Comparison of ENCODE assay signal across 8 cellular contexts in the genomic region with DNA sequence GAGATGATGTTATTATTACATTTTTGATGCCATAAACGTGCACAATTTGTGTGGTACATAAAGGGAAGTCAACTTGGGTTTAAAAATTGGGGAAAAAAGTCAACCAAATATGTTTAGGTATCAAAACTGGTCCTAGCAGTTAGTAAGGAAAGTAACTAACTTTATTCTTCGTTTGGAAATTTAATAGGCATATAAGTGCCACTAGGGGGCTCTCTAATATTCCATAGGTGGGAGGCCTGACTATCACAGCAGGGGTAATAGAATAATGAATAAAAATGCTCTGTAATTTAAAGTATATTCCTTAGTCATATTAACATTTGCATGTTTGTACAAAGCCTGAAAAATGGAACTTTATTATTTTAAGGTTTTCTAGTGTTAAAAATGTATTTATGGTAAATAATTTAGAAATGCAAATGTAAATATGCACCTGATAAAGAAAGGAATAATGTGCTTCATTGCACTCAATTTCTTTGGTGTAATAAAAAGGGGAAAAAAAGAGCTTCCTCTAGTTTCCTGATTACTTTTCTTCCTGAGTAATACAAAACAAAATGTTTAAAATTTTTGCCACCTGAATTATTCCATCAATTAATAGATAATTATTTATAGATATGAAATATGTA.
DNase-seq lines count a peak whose midpoint lies in the region; ATAC-seq and TF ChIP-seq lines count a peak whose summit lies in the region.

No MANE protein-coding gene starts in this region.

- no peaks in the 10 kb centered on the region for H3K4me1 Mint-ChIP-seq in WTC11

- no peaks in the 10 kb centered on the region for H3K9me3 Mint-ChIP-seq in WTC11

- peak; percentile 88 for TF ChIP-seq CTCF in WTC11 (IDR thresholded peaks at IDR 0.05)

- no peaks in the 10 kb centered on the region for H3K27me3 Mint-ChIP-seq in WTC11 (ENCODE audit: low read depth)

- CTCF ChIA-PET in WTC11 (lab: Charles Lee), result interaction anchor here (1.5 to 3.6 kb wide), 2 partner anchors 12 to 38 kb away, joined by 3 to 22 read pairs; no protein-coding TSS in a partner anchor

- DNase-seq in NCI-H2196 (lab: John Stamatoyannopoulos, UW; ENCODE audit: unreplicated experiment), result peak; percentile 50
- no peak for DNase-seq in NCI-H2196 treated with DMSO at 0.1 percent for 48 hours (lab: John Stamatoyannopoulos, UW; ENCODE audit: unreplicated experiment)
- DNase-seq in NCI-H1048 (lab: John Stamatoyannopoulos, UW), result peak; percentile 60
- no peak for DNase-seq in WTC11 (ENCODE audit: low spot score)
- DNase-seq in kidney glomerular epithelial cell (lab: John Stamatoyannopoulos, UW), result peak; percentile 19

- no peaks in the 10 kb centered on the region for H3K36me3 Mint-ChIP-seq in WTC11

- no peak overlapping the region for H3K4me3 Mint-ChIP-seq in WTC11

- H3K27ac Mint-ChIP-seq in WTC11, result no peak overlapping the region

- POLR2A ChIA-PET in WTC11 (lab: Charles Lee), result no interaction called here

- ATAC-seq in GM21390 (IDR thresholded peaks at IDR 0.05; ENCODE audit: unreplicated experiment) (peak; percentile 81), WTC11 (no peak), HG03039 (IDR thresholded peaks at IDR 0.05; ENCODE audit: unreplicated experiment) (no peak), HG02840 (IDR thresholded peaks at IDR 0.05; ENCODE audit: low FRiP score, unreplicated experiment) (no peak)

TF ChIP-seq in WTC11, 78 proteins besides CTCF, POLR2A, EP300 and RAD21:
- TF ChIP-seq, protein P1, sequence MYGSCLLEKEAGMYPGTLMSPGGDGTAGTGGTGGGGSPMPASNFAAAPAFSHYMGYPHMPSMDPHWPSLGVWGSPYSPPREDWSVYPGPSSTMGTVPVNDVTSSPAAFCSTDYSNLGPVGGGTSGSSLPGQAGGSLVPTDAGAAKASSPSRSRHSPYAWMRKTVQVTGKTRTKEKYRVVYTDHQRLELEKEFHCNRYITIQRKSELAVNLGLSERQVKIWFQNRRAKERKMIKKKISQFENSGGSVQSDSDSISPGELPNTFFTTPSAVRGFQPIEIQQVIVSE (CRISPR knock-in tag; IDR thresholded peaks at IDR 0.05; ENCODE audit: borderline replicate concordance), result no peak
- TF ChIP-seq, protein P2, sequence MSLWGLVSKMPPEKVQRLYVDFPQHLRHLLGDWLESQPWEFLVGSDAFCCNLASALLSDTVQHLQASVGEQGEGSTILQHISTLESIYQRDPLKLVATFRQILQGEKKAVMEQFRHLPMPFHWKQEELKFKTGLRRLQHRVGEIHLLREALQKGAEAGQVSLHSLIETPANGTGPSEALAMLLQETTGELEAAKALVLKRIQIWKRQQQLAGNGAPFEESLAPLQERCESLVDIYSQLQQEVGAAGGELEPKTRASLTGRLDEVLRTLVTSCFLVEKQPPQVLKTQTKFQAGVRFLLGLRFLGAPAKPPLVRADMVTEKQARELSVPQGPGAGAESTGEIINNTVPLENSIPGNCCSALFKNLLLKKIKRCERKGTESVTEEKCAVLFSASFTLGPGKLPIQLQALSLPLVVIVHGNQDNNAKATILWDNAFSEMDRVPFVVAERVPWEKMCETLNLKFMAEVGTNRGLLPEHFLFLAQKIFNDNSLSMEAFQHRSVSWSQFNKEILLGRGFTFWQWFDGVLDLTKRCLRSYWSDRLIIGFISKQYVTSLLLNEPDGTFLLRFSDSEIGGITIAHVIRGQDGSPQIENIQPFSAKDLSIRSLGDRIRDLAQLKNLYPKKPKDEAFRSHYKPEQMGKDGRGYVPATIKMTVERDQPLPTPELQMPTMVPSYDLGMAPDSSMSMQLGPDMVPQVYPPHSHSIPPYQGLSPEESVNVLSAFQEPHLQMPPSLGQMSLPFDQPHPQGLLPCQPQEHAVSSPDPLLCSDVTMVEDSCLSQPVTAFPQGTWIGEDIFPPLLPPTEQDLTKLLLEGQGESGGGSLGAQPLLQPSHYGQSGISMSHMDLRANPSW (CRISPR knock-in tag; conservative IDR thresholded peaks at IDR 0.05; ENCODE audit: low read depth), result no peak
- TF ChIP-seq RELA (CRISPR knock-in tag; IDR thresholded peaks at IDR 0.05; ENCODE audit: borderline replicate concordance) (no peak), ZNF317 (CRISPR knock-in tag; IDR thresholded peaks at IDR 0.05; ENCODE audit: borderline replicate concordance, low read depth) (no peak), ZNF138 (CRISPR knock-in tag; conservative IDR thresholded peaks at IDR 0.05) (no peak), JAZF1 (CRISPR knock-in tag; IDR thresholded peaks at IDR 0.05) (no peak)
- TF ChIP-seq, protein P3, sequence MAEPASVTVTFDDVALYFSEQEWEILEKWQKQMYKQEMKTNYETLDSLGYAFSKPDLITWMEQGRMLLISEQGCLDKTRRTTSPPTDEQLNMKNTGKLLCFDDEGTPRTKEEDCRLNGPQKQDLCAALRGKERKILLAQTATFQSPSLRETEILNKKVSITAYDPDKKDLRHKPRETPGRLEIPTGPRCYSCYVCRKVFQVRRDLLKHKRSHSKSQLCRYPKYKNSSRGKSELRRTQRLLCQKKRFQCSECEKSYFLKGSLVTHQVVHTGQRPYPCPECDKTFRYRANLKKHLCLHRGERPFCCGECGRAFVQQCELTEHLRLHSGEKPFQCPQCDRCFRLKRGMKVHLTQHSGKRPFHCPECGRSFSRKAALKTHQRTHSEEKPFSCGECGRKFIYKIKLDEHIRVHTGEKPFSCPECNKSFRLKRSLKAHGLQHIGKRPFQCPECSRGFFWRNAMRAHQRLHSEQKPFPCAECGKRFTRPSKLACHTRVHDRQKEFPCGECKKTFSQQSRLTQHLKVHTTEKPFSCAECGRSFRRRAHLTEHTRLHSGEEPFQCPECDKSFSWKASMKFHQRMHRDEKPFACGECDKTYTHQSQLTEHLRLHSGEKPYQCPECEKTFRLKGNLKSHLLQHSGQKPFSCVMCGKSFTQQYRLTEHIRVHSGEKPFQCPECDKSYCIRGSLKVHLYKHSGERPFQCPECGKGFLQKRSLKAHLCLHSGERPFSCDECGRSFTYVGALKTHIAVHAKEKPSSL (CRISPR knock-in tag; conservative IDR thresholded peaks at IDR 0.05), result no peak

Comparison
In these comparisons a context has a peak if more than half of its experiments do, and no peak if none do; other contexts are left out.
1. DNase-seq: peak in NCI-H2196 (single experiment), NCI-H1048 (single experiment) and kidney glomerular epithelial cell (single experiment); none in NCI-H2196 treated with DMSO at 0.1 percent for 48 hours (single experiment) and WTC11 (single experiment).